Comparison of ENCODE assay signal across 8 cellular contexts in the genomic region with DNA sequence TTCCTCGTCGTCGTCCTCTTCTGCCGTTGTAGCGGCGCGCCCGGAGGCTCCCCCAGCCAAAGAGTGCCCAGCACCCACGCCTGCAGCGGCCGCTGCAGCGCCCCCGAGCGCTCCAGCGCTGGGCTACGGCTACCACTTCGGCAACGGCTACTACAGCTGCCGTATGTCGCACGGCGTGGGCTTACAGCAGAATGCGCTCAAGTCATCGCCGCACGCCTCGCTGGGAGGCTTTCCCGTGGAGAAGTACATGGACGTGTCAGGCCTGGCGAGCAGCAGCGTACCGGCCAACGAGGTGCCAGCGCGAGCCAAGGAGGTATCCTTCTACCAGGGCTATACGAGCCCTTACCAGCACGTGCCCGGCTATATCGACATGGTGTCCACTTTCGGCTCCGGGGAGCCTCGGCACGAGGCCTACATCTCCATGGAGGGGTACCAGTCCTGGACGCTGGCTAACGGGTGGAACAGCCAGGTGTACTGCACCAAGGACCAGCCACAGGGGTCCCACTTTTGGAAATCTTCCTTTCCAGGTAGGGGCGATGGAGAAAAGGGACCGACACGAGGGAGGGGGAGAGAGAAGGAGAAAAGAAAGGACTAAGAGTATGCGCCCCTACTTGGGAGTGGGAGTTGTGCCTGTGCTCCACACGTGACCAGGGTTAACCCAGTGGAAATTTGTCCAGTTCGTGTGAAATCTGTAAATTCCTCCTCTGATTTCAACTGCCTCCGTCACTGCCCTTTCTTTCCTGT. TPM values are rescaled to one million over a fixed set of nuclear protein-coding genes. Genes with fewer than 3 reads are reported as not detected.
A peak's percentile ranks its signal among the peaks of the same experiment; 100 is the strongest.
DNase-seq lines count a peak whose midpoint lies in the region; ATAC-seq and TF ChIP-seq lines count a peak whose summit lies in the region.

No MANE protein-coding gene starts in this region.

- POLR2A ChIA-PET in A673 (lab: Charles Lee; ENCODE audit: low non-redundant PET), result no interaction called here

- H3K27me3 ChIP-seq in A673 (replicated peaks; ENCODE audit: insufficient read depth, low read depth, low read length, poor library complexity) (no peaks in the 10 kb centered on the region), lower lobe of right lung (ENCODE audit: low read depth) (peaks cover 98% of the 10 kb centered on the region)

- H3K9ac ChIP-seq in SK-N-MC (ENCODE audit: insufficient read length), result peak overlapping the region; percentile 90

- H3K4me3 ChIP-seq in A673 (ENCODE audit: low read depth, low read length, poor library complexity, severe bottlenecking), result peak overlapping the region; percentile 68
- peak overlapping the region; percentile 89 for H3K4me3 ChIP-seq in SK-N-MC
- H3K4me3 ChIP-seq in lower lobe of right lung, result peak overlapping the region; percentile 20

- BruUV-seq in A673 (replicated peaks; lab: Mats Ljungman, UMichigan), result no TSS peak

- H3K36me3 ChIP-seq in A673 (ENCODE audit: insufficient read depth, low read length, poor library complexity, severe bottlenecking) (peaks cover 7% of the 10 kb centered on the region), SK-N-MC (ENCODE audit: insufficient read depth, low read length) (peaks cover 20% of the 10 kb centered on the region), lower lobe of right lung (no peaks in the 10 kb centered on the region)

- intact Hi-C loops in A673 (cut with micrococcal nuclease; ENCODE audit: unreplicated experiment), result loop anchor here (10.0 kb wide), 1 partner anchor 1089 kb away; the partner anchor contains the start of gene CHN1
- intact Hi-C loops in lower lobe of right lung (cut with DNase I), result loop anchor here (10.0 kb wide), 1 partner anchor 399 kb away; no protein-coding TSS in a partner anchor

- peak; percentile 52 for TF ChIP-seq CTCF in A673 (conservative IDR thresholded peaks at IDR 0.05; ENCODE audit: low read depth, low read length)
- TF ChIP-seq CTCF in lower lobe of right lung (IDR thresholded peaks at IDR 0.05), result no peak

- ATAC-seq in lower lobe of right lung, result no peak
- ATAC-seq in activated CD4-positive, CD25-positive, alpha-beta regulatory T cell treated with anti-CD3 and anti-CD28 coated beads, Interleukin-2, amount 50 U/mL, for 24 hours, result no peak

- peak; percentile 79 for DNase-seq in A673 (ENCODE audit: low spot score)
- peak; percentile 44 for DNase-seq in DMS53 treated with DMSO at 0.1 percent for 48 hours (lab: John Stamatoyannopoulos, UW; ENCODE audit: unreplicated experiment)
- no peak for DNase-seq in SK-N-MC (ENCODE audit: low read depth, low spot score)
- no peak for DNase-seq in lower lobe of right lung
- no peak for DNase-seq in HCEC 1CT
- no peak for DNase-seq in DMS114 treated with DMSO at 0.1 percent for 48 hours (lab: John Stamatoyannopoulos, UW; ENCODE audit: unreplicated experiment)
- DNase-seq in nucleus accumbens (lab: John Stamatoyannopoulos, UW), result no peak

- CTCF ChIA-PET in A673 (lab: Charles Lee), result interaction anchor here (0.6 kb wide), 1 partner anchor 660 kb away, joined by 4 read pairs; no protein-coding TSS in a partner anchor

- H3K9me3 ChIP-seq in A673 (ENCODE audit: low read depth, low read length, poor library complexity, severe bottlenecking) (no peaks in the 10 kb centered on the region), SK-N-MC (ENCODE audit: low read depth, low read length) (no peaks in the 10 kb centered on the region), lower lobe of right lung (no peaks in the 10 kb centered on the region)

- peaks cover 26% of the 10 kb centered on the region for H3K4me1 ChIP-seq in A673 (ENCODE audit: insufficient read depth, low read length, poor library complexity, severe bottlenecking)
- peaks cover 31% of the 10 kb centered on the region for H3K4me1 ChIP-seq in lower lobe of right lung

- H3K27ac ChIP-seq in A673 (ENCODE audit: low read depth, low read length, poor library complexity, severe bottlenecking) (peak overlapping the region; percentile 45), SK-N-MC (peak overlapping the region; percentile 77), lower lobe of right lung (no peak overlapping the region)

RNA-seq across cellular contexts. Expression of gene HOXD13, which starts 0.8 kb away (rescaled TPM):
- total RNA-seq in A673 (2021) (32.7 and 33.8 TPM in 2 replicates), lower lobe of right lung (not detected)

RNA-seq across cellular contexts. Expression of gene HOXD12, which starts 6.3 kb away (rescaled TPM):
- 0.58 and 0.72 TPM in 2 replicates for total RNA-seq in A673 (2021)
- total RNA-seq in lower lobe of right lung, result not detected

RNA-seq across cellular contexts. Expression of gene EVX2, which starts 9.6 kb away (rescaled TPM):
- 0.41 and 0.70 TPM in 2 replicates for total RNA-seq in A673 (2021)
- total RNA-seq in lower lobe of right lung, result not detected

RNA-seq across cellular contexts. Expression of gene HOXD11, which starts 13.8 kb away (rescaled TPM):
- 107 and 123 TPM in 2 replicates for total RNA-seq in A673 (2021)
- not detected for total RNA-seq in lower lobe of right lung

RNA-seq across cellular contexts. Expression of gene HOXD10, which starts 23.3 kb away (rescaled TPM):
- 88.6 and 98.3 TPM in 2 replicates for total RNA-seq in A673 (2021)
- total RNA-seq in lower lobe of right lung, result not detected

Comparison
In these comparisons a context has a peak if more than half of its experiments do, and no peak if none do; other contexts are left out.
1. DNase-seq: peak in A673 (single experiment) and DMS53 treated with DMSO at 0.1 percent for 48 hours (single experiment); none in SK-N-MC (single experiment), lower lobe of right lung (single experiment), HCEC 1CT (single experiment), DMS114 treated with DMSO at 0.1 percent for 48 hours (single experiment) and nucleus accumbens (0 of 56).
2. H3K4me3 ChIP-seq: peak in every context shown above with its lines; median percentile 89 in SK-N-MC; 68 in A673; 20 in lower lobe of right lung.
3. RNA of gene HOXD13, which starts 0.8 kb away (total RNA-seq): 32.7 to 33.8 TPM in A673; not detected in lower lobe of right lung (single experiment); every median in the first group is over 10 times any median in the second.